In the genomic region with DNA sequence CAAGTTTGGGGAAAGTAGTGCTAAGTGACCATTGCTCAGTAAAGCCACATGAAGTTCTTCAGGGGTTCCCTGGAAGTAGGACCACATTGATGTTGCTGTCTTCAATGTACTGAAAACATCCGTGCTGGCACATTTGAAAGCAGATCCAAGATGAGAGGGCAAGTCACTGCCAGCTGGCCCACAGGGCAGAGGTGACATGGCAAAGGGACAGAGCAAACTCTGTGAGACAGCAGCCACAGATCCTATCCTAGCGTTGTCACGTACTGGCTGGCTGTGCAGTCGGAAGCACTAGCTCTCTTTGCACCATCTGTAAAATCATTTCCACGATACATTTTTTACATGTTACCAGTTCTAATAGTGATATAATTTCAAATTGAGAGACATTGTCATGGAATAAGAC, we compare ENCODE assay signal across 23 cellular contexts. TPM values are rescaled to one million over a fixed set of nuclear protein-coding genes. Genes with fewer than 3 reads are reported as not detected.
DNase-seq lines count a peak whose midpoint lies in the region; ATAC-seq, FAIRE-seq and TF ChIP-seq lines count a peak whose summit lies in the region.
"Had no signal": no experiment of that assay in that cellular context is flagged by ENCODE, and none has a peak within 500 bp of the region (broad histone marks: within the 10 kb centered on the region; RNA-seq: fewer than 3 reads in every experiment).

No MANE protein-coding gene starts in this region.

- H2BK12ac ChIP-seq in trophoblast cell (ENCODE audit: low read length), result no peak overlapping the region

- CTCF ChIA-PET in HepG2 (lab: Yijun Ruan, JAX; ENCODE audit: low intra/inter-chr PET ratio, low total read pairs), result no interaction called here

- TF ChIP-seq CTCF in liver (IDR thresholded peaks at IDR 0.05; ENCODE audit: low read depth, low read length, missing input control), result no peak
- TF ChIP-seq CTCF in HepG2 (CRISPR knock-in tag; IDR thresholded peaks at IDR 0.05), result no peak
- TF ChIP-seq CTCF in heart right ventricle (IDR thresholded peaks at IDR 0.05), result no peak

- TF ChIP-seq RAD21 in liver (IDR thresholded peaks at IDR 0.05) (no peak), HepG2 (CRISPR knock-in tag; IDR thresholded peaks at IDR 0.05) (no peak)

- H2AFZ ChIP-seq in HepG2 (ENCODE audit: low read length), result no peak overlapping the region
- no peak overlapping the region for H2AFZ ChIP-seq in trophoblast cell (ENCODE audit: insufficient read depth, low read length, poor library complexity)
- H2AFZ ChIP-seq: GM23338 had no signal

- H4K20me1 ChIP-seq in HepG2 (ENCODE audit: insufficient read depth, low read length), result no peaks in the 10 kb centered on the region

- 43% methylated on average over 5 of the region's 5 CpGs for WGBS in liver
- WGBS in HepG2 (ENCODE audit: low lambda C conversion rate), result 79% methylated on average over 4 of the region's 5 CpGs
- WGBS in heart right ventricle, 2 donors, result 61 to 63% methylated on average over 5 of the region's 5 CpGs
- no CpG with 5 or more reads among the region's 5 CpGs for WGBS in trophoblast cell (ENCODE audit: extremely low coverage, insufficient coverage, insufficient read length)

- in situ Hi-C loops in HepG2 (cut with HindIII; ENCODE audit: extremely low pct_ligation_motif_present, low pct_unique_long_range_greater_than_20kb), result no loop called here

- H3K27ac ChIP-seq in liver (ENCODE audit: low read depth in 1 of 2, low read length in 2 of 2) (no peak overlapping the region), HepG2 (ENCODE audit: extremely low read length, insufficient read depth, low read length) (no peak overlapping the region), heart right ventricle (no peak overlapping the region), trophoblast cell (ENCODE audit: low read depth, low read length) (no peak overlapping the region)
- H3K27ac ChIP-seq in effector memory CD4-positive, alpha-beta T cell (ENCODE audit: insufficient read depth, low read length, poor library complexity, severe bottlenecking), result no peak overlapping the region
- H3K27ac ChIP-seq: A549, C4-2B, KMS-11, SJCRH30 had no signal

- no peak overlapping the region for H4K12ac ChIP-seq in trophoblast cell (ENCODE audit: low read depth, low read length)

- peaks cover 0 to 8% (median 0%) of the 10 kb centered on the region in 4 donors for H3K4me1 ChIP-seq in liver (ENCODE audit: control insufficient read depth in 4 of 4, insufficient read depth in 4 of 4, low read length in 3 of 4)
- H3K4me1 ChIP-seq in HepG2 (ENCODE audit: insufficient read depth, low read length), result peaks cover 20% of the 10 kb centered on the region
- peaks cover 0 to 11% (median 5%) of the 10 kb centered on the region in 9 donors for H3K4me1 ChIP-seq in heart right ventricle
- H3K4me1 ChIP-seq in trophoblast cell (ENCODE audit: control insufficient read depth in 1 of 2, insufficient read depth in 2 of 2, low read length in 2 of 2), result peaks cover 2 to 7% of the 10 kb centered on the region in 2 experiments
- no peaks in the 10 kb centered on the region for H3K4me1 ChIP-seq in effector memory CD4-positive, alpha-beta T cell (ENCODE audit: control insufficient read depth, insufficient read depth, low read length, poor library complexity, severe bottlenecking)
- H3K4me1 ChIP-seq: A549 had no signal

- no peak overlapping the region for H3K4ac ChIP-seq in trophoblast cell (ENCODE audit: low read depth, low read length)

- no peak overlapping the region for H2BK5ac ChIP-seq in trophoblast cell (ENCODE audit: low read depth, low read length, poor library complexity)

- H3K27me3 ChIP-seq in liver (ENCODE audit: control insufficient read depth in 4 of 4, insufficient read depth in 4 of 4, low read length in 3 of 4) (no peaks in the 10 kb centered on the region), HepG2 (ENCODE audit: control insufficient read depth in 1 of 2, insufficient read depth in 2 of 2, low read length in 2 of 2) (peaks cover 0 to 7% of the 10 kb centered on the region in 2 experiments; a peak in 1 of 5 replicates), heart right ventricle (no peaks in the 10 kb centered on the region), trophoblast cell (ENCODE audit: insufficient read depth, low read length) (no peaks in the 10 kb centered on the region)
- no peaks in the 10 kb centered on the region for H3K27me3 ChIP-seq in effector memory CD4-positive, alpha-beta T cell (replicated peaks; ENCODE audit: control insufficient read depth, insufficient read depth, low read length, poor library complexity, severe bottlenecking)
- H3K27me3 ChIP-seq: MG63, SJCRH30 had no signal

- no peaks in the 10 kb centered on the region for H3K79me1 ChIP-seq in trophoblast cell (ENCODE audit: low read length)

- TF ChIP-seq POLR2A in HepG2 (IDR thresholded peaks at IDR 0.05; ENCODE audit: insufficient read depth in 1 of 2, low read depth in 2 of 2, low read length in 2 of 2), result no peak

- no peak overlapping the region for H3K18ac ChIP-seq in trophoblast cell (ENCODE audit: low read length)

- H3K4me2 ChIP-seq in HepG2 (ENCODE audit: low read depth, low read length) (no peak overlapping the region), trophoblast cell (ENCODE audit: low read length) (no peak overlapping the region)
- H3K4me2 ChIP-seq: A549, GM23338, KMS-11 had no signal

- H3K79me2 ChIP-seq in HepG2 (ENCODE audit: insufficient read depth, low read length), result no peaks in the 10 kb centered on the region
- H3K79me2 ChIP-seq in trophoblast cell (ENCODE audit: control insufficient read depth, insufficient read depth, low read length, poor library complexity), result no peaks in the 10 kb centered on the region

- intact Hi-C loops in HepG2 (cut with micrococcal nuclease; ENCODE audit: unreplicated experiment), result loop anchor here (10.0 kb wide), 1 partner anchor 664 kb away; no protein-coding TSS in a partner anchor
- intact Hi-C loops in heart right ventricle (cut with DNase I), result loop anchor here in 5 of 10 donors (10.0 kb wide), 2 partner anchors 514 to 664 kb away; no protein-coding TSS in a partner anchor

- H4K8ac ChIP-seq in trophoblast cell (ENCODE audit: low read depth, low read length), result no peak overlapping the region

- FAIRE-seq in HepG2 (lab: Jason Lieb, UNC), result no peak
- FAIRE-seq: A549, GM12892 had no signal

- DNase-seq in HepG2 (ENCODE audit: low spot score) (no peak), heart right ventricle (peak in 1 of 2 donors; percentile 7), trophoblast cell (no peak), NCI-H1436 (lab: John Stamatoyannopoulos, UW) (no peak)
- no peak for DNase-seq in effector memory CD4-positive, alpha-beta T cell
- DNase-seq in activated CD4-positive, CD25-positive, alpha-beta regulatory T cell treated with anti-CD3 and anti-CD28 coated beads, Interleukin-2, amount 50 U/mL, for 72 hours, result no peak
- DNase-seq: DMS 273 treated with DMSO at 0.1 percent for 48 hours; MG63; NCI-H1092; NCI-H1694; NCI-H226; NCI-H526; NK-92 treated with Interleukin-12 subunit alpha and Interleukin-12 subunit beta, amount 100 ng/mL, for 24 hours; RPMI8226; SJCRH30 had no signal

- H2AK5ac ChIP-seq in trophoblast cell (ENCODE audit: low read length), result no peak overlapping the region

- TF ChIP-seq EP300 in HepG2 (IDR thresholded peaks at IDR 0.05; ENCODE audit: low read depth in 2 of 2, low read length in 2 of 2) (no peak), HepG2 (CRISPR knock-in tag; IDR thresholded peaks at IDR 0.05; ENCODE audit: borderline replicate concordance) (no peak)

- H3K9me3 ChIP-seq in liver (ENCODE audit: control insufficient read depth in 4 of 4, low read length in 3 of 4) (no peaks in the 10 kb centered on the region), HepG2 (ENCODE audit: low read length) (no peaks in the 10 kb centered on the region), heart right ventricle (no peaks in the 10 kb centered on the region), trophoblast cell (ENCODE audit: insufficient read depth, low read depth, low read length) (no peaks in the 10 kb centered on the region)
- no peaks in the 10 kb centered on the region for H3K9me3 ChIP-seq in effector memory CD4-positive, alpha-beta T cell (ENCODE audit: control insufficient read depth, low read length)
- H3K9me3 ChIP-seq: A549, MG63, SJCRH30 had no signal

- no peak overlapping the region for H4K91ac ChIP-seq in trophoblast cell (ENCODE audit: low read depth, low read length)

- H3K9ac ChIP-seq in liver (ENCODE audit: low read depth in 1 of 2, low read length in 2 of 2) (no peak overlapping the region), HepG2 (ENCODE audit: insufficient read depth, low read depth, low read length) (no peak overlapping the region), trophoblast cell (ENCODE audit: low read length) (no peak overlapping the region)
- H3K9ac ChIP-seq: KMS-11 had no signal

- H3K4me3 ChIP-seq in liver (ENCODE audit: low read depth in 1 of 3, low read length in 3 of 3), result no peak overlapping the region
- no peak overlapping the region for H3K4me3 ChIP-seq in HepG2 (replicated peaks in 1 of 3; ENCODE audit: insufficient read depth in 1 of 3, low read depth in 2 of 3, low read length in 3 of 3)
- no peak overlapping the region for H3K4me3 ChIP-seq in heart right ventricle
- no peak overlapping the region for H3K4me3 ChIP-seq in trophoblast cell (ENCODE audit: low read depth, low read length)
- no peak overlapping the region for H3K4me3 ChIP-seq in effector memory CD4-positive, alpha-beta T cell (ENCODE audit: insufficient read depth, low read depth, low read length, poor library complexity, severe bottlenecking)
- H3K4me3 ChIP-seq: A549, GM23338, MG63, SJCRH30 had no signal

- ATAC-seq in HepG2 (no peak), heart right ventricle (peak in 6 of 8 donors; percentile 38 to 80 (median 68)), GM21423 (IDR thresholded peaks at IDR 0.05; ENCODE audit: unreplicated experiment) (no peak)
- ATAC-seq: A549, GM23338 had no signal

- BruUV-seq in HepG2 (replicated peaks; lab: Mats Ljungman, UMichigan), result no TSS peak

- H3K14ac ChIP-seq in trophoblast cell (ENCODE audit: low read length), result no peak overlapping the region

- H2BK120ac ChIP-seq in trophoblast cell (ENCODE audit: insufficient read depth, low read length, poor library complexity), result no peak overlapping the region

- POLR2A ChIA-PET in HepG2 (lab: Yijun Ruan, JAX), result no interaction called here

- H3K36me3 ChIP-seq in liver (ENCODE audit: control insufficient read depth in 4 of 4, insufficient read depth in 3 of 4, low read depth in 1 of 4, low read length in 3 of 4) (no peaks in the 10 kb centered on the region), HepG2 (replicated peaks in 1 of 2; ENCODE audit: control insufficient read depth in 1 of 2, insufficient read depth in 2 of 2, low read length in 2 of 2) (no peaks in the 10 kb centered on the region), heart right ventricle (no peaks in the 10 kb centered on the region), trophoblast cell (ENCODE audit: control insufficient read depth in 1 of 2, insufficient read depth in 2 of 2, low read length in 2 of 2) (no peaks in the 10 kb centered on the region)
- H3K36me3 ChIP-seq in effector memory CD4-positive, alpha-beta T cell (ENCODE audit: control insufficient read depth, insufficient read depth, low read length), result no peaks in the 10 kb centered on the region
- H3K36me3 ChIP-seq: MG63, SJCRH30 had no signal

- peak overlapping the region; percentile 10 for H3K23ac ChIP-seq in trophoblast cell (ENCODE audit: low read length)

RNA-seq across cellular contexts. Expression of a gene that starts 13.8 kb away (rescaled TPM):
- total RNA-seq in liver, result under 1 TPM in 1 of 2 donors, not detected in 1; under 0.01 TPM
- polyA plus RNA-seq in liver, result under 1 TPM in 1 of 2 donors, not detected in 1; 0.45 TPM
- 0.04 TPM in 1 of 2 replicates, not detected in the other for total RNA-seq in HepG2 (2016; rRNA removed; fragmentation: Illumina TruSeq; extraction: Trizol)
- not detected in 2 replicates for total RNA-seq in HepG2 (2016; cell fraction: cytosol; rRNA removed; fragmentation: Illumina TruSeq; extraction: Trizol; ENCODE audit: low read depth)
- not detected in 2 replicates for total RNA-seq in HepG2 (2016; cell fraction: insoluble cytoplasmic fraction; rRNA removed; fragmentation: Illumina TruSeq; extraction: Trizol)
- total RNA-seq in HepG2 (2016; cell fraction: membrane; rRNA removed; fragmentation: Illumina TruSeq; extraction: Trizol), result not detected in 2 replicates
- total RNA-seq in HepG2 (2016; cell fraction: nucleus; rRNA removed; fragmentation: Illumina TruSeq; extraction: Trizol), result not detected in 2 replicates
- polyA plus RNA-seq in HepG2 (2011; rRNA removed), result 1.2 TPM in 2 replicates
- 0.51 and 1.1 TPM in 2 replicates for polyA plus RNA-seq in HepG2 (2011; cell fraction: cytosol; rRNA removed)
- polyA plus RNA-seq in HepG2 (2011; cell fraction: nucleus; rRNA removed), result 0.34 and 0.50 TPM in 2 replicates
- 0.75 and 1.7 TPM in 2 replicates for polyA plus RNA-seq in HepG2 (2012)
- polyA plus RNA-seq in HepG2 (2016; cell fraction: cytosol; fragmentation: Illumina TruSeq; extraction: Trizol; ENCODE audit: low read depth), result not detected in 2 replicates
- polyA plus RNA-seq in HepG2 (2016; cell fraction: insoluble cytoplasmic fraction; fragmentation: Illumina TruSeq; extraction: Trizol; ENCODE audit: low read depth), result not detected in 2 replicates
- 0.06 TPM in 1 of 2 replicates, not detected in the other for polyA plus RNA-seq in HepG2 (2016; cell fraction: membrane; fragmentation: Illumina TruSeq; extraction: Trizol; ENCODE audit: low read depth)
- 0.21 TPM in 1 of 2 replicates, not detected in the other for polyA plus RNA-seq in HepG2 (2016; cell fraction: nucleus; fragmentation: Illumina TruSeq; extraction: Trizol; ENCODE audit: insufficient read depth, low read depth)
- polyA minus RNA-seq in HepG2 (2011; rRNA and poly(A)+ RNA removed; ENCODE audit: low replicate concordance), result 0.20 and 2.0 TPM in 2 replicates
- 0.26 and 0.49 TPM in 2 replicates for polyA minus RNA-seq in HepG2 (2011; cell fraction: cytosol; rRNA and poly(A)+ RNA removed)
- polyA minus RNA-seq in HepG2 (2011; cell fraction: nucleus; rRNA and poly(A)+ RNA removed), result 0.62 and 1.0 TPM in 2 replicates
- total RNA-seq in heart right ventricle, result under 1 TPM in 2 of 10 donors, not detected in 8; 0.37 to 0.41 TPM
- polyA plus RNA-seq in heart right ventricle, result under 1 TPM in 1 of 2 donors, not detected in 1; 0.03 TPM
- polyA plus RNA-seq in trophoblast cell (2013), result 0.07 and 0.11 TPM in 2 replicates
- total RNA-seq: GM23338, OCI-LY7, SJCRH30 had no signal
- polyA plus RNA-seq: GM23338 had no signal

RNA-seq across cellular contexts. Expression of a gene that starts 33.6 kb away (rescaled TPM):
- total RNA-seq in liver (10 to 100 TPM; 43.0 to 66.6 TPM), HepG2 (2016; rRNA removed; fragmentation: Illumina TruSeq; extraction: Trizol) (50.2 and 74.1 TPM in 2 replicates), heart right ventricle (100 to 1,000 TPM in 6 of 10 donors, 10 to 100 TPM in 4; 72.2 to 154 (median 108) TPM)
- polyA plus RNA-seq in liver (10 to 100 TPM; 16.9 to 53.0 TPM), HepG2 (2011; rRNA removed) (343 and 356 TPM in 2 replicates), heart right ventricle (100 to 1,000 TPM in 1 of 2 donors, 10 to 100 TPM in 1; 18.5 to 145 TPM)
- total RNA-seq in HepG2 (2016; cell fraction: cytosol; rRNA removed; fragmentation: Illumina TruSeq; extraction: Trizol; ENCODE audit: low read depth), result 11.6 and 14.5 TPM in 2 replicates
- 36.8 and 80.8 TPM in 2 replicates for total RNA-seq in HepG2 (2016; cell fraction: insoluble cytoplasmic fraction; rRNA removed; fragmentation: Illumina TruSeq; extraction: Trizol)
- total RNA-seq in HepG2 (2016; cell fraction: membrane; rRNA removed; fragmentation: Illumina TruSeq; extraction: Trizol), result 42.5 and 45.5 TPM in 2 replicates
- 56.3 and 70.0 TPM in 2 replicates for total RNA-seq in HepG2 (2016; cell fraction: nucleus; rRNA removed; fragmentation: Illumina TruSeq; extraction: Trizol)
- 228 and 302 TPM in 2 replicates for polyA plus RNA-seq in HepG2 (2011; cell fraction: cytosol; rRNA removed)
- polyA plus RNA-seq in HepG2 (2011; cell fraction: nucleus; rRNA removed), result 259 and 313 TPM in 2 replicates
- 127 and 130 TPM in 2 replicates for polyA plus RNA-seq in HepG2 (2012)
- polyA plus RNA-seq in HepG2 (2016; cell fraction: cytosol; fragmentation: Illumina TruSeq; extraction: Trizol; ENCODE audit: low read depth), result 14.7 and 15.8 TPM in 2 replicates
- 45.2 and 59.6 TPM in 2 replicates for polyA plus RNA-seq in HepG2 (2016; cell fraction: insoluble cytoplasmic fraction; fragmentation: Illumina TruSeq; extraction: Trizol; ENCODE audit: low read depth)
- polyA plus RNA-seq in HepG2 (2016; cell fraction: membrane; fragmentation: Illumina TruSeq; extraction: Trizol; ENCODE audit: low read depth), result 33.4 and 35.8 TPM in 2 replicates
- 100 and 107 TPM in 2 replicates for polyA plus RNA-seq in HepG2 (2016; cell fraction: nucleus; fragmentation: Illumina TruSeq; extraction: Trizol; ENCODE audit: insufficient read depth, low read depth)
- polyA minus RNA-seq in HepG2 (2011; rRNA and poly(A)+ RNA removed; ENCODE audit: low replicate concordance), result 84.8 and 423 TPM in 2 replicates
- polyA minus RNA-seq in HepG2 (2011; cell fraction: cytosol; rRNA and poly(A)+ RNA removed), result 148 and 170 TPM in 2 replicates
- polyA minus RNA-seq in HepG2 (2011; cell fraction: nucleus; rRNA and poly(A)+ RNA removed), result 147 and 160 TPM in 2 replicates
- polyA plus RNA-seq in trophoblast cell (2013), result 121 and 127 TPM in 2 replicates
- total RNA-seq: OCI-LY7 had no signal

Comparison
In these comparisons a context has a peak if more than half of its experiments do, and no peak if none do; other contexts are left out.
1. ATAC-seq: peak in heart right ventricle (6 of 8); none in HepG2 (single experiment) and GM21423 (single experiment).